9 cellular contexts compared by ENCODE assay signal in the genomic region with DNA sequence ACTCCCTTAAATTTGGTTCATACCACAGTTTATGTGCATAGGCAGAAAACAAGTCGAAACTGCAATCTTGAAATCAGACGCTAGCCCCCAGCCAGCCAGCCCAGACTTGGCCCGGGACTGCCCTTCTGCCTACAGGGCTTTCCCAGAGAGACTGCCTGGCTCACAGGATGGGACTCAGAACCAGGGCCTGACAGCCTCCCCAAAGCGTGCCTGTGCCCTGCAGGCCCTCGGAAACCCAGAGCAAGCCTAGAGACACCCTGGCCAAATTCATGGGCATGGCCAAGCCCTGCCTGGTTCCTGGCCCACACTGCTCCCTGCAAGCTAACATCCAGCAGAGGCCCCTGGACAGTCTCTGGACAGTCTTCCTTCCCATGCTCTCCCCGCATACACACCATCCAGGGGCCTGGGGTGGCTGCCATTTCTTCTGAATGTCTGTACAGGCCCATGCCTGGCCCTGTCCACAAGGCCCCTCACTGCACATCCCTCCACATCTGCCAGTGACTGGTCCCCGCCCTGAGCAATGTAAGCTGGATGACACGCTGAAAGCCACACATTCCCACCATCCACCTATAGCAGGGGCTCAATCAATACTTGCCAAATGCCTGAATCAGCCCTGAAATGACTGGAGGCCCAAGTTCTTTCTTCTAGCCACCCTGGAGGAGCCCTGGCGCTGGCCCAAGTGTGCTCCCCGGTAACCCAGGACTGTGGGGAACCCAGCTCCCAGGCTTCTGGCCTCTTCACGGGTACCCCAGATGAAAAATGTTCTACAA.
A peak's percentile ranks its signal among the peaks of the same experiment; 100 is the strongest.
DNase-seq lines count a peak whose midpoint lies in the region; ATAC-seq and TF ChIP-seq lines count a peak whose summit lies in the region.
"Had no signal": no experiment of that assay in that cellular context is flagged by ENCODE, and none has a peak within 500 bp of the region (broad histone marks: within the 10 kb centered on the region; RNA-seq: fewer than 3 reads in every experiment).

No MANE protein-coding gene starts in this region.

- H3K36me3 ChIP-seq in CD4-positive, CD25-positive, alpha-beta regulatory T cell (ENCODE audit: control insufficient read depth, insufficient read depth, low read length), result no peaks in the 10 kb centered on the region
- no peaks in the 10 kb centered on the region for H3K36me3 ChIP-seq in neural progenitor cell

- no peak overlapping the region for H3K9ac ChIP-seq in neural progenitor cell

- peaks cover 10% of the 10 kb centered on the region for H3K36me3 Mint-ChIP-seq in CD4-positive, CD25-positive, alpha-beta regulatory T cell
- H3K36me3 Mint-ChIP-seq in brain, result peaks cover 32% of the 10 kb centered on the region
- peaks cover 18% of the 10 kb centered on the region for H3K36me3 Mint-ChIP-seq in neural progenitor cell
- peaks cover 42 to 44% of the 10 kb centered on the region in 2 donors for H3K36me3 Mint-ChIP-seq in CD14-positive monocyte

- H3K4me1 Mint-ChIP-seq in CD4-positive, CD25-positive, alpha-beta regulatory T cell, result peaks cover 20 to 82% (median 46%) of the 10 kb centered on the region in 4 donors
- H3K4me1 Mint-ChIP-seq in brain, result peaks cover 95% of the 10 kb centered on the region
- H3K4me1 Mint-ChIP-seq in neural progenitor cell, result peaks cover 50% of the 10 kb centered on the region
- peaks cover 22% of the 10 kb centered on the region for H3K4me1 Mint-ChIP-seq in CD14-positive monocyte

- no peaks in the 10 kb centered on the region for H3K27me3 ChIP-seq in CD4-positive, CD25-positive, alpha-beta regulatory T cell (ENCODE audit: control insufficient read depth, insufficient read depth, low read length)
- no peaks in the 10 kb centered on the region for H3K27me3 ChIP-seq in neural progenitor cell

- intact Hi-C loops in CD14-positive monocyte (cut with micrococcal nuclease), result no loop called here

- H4K20me1 ChIP-seq in neural progenitor cell (ENCODE audit: low read depth), result peaks cover 64% of the 10 kb centered on the region

- DNase-seq in CD4-positive, CD25-positive, alpha-beta regulatory T cell, result no peak
- DNase-seq in neural progenitor cell (ENCODE audit: low spot score) (no peak), CD14-positive monocyte (ENCODE audit: low spot score) (no peak), NCI-H146 treated with DMSO at 0.1 percent for 48 hours (lab: John Stamatoyannopoulos, UW; ENCODE audit: unreplicated experiment) (no peak), DMS114 treated with DMSO at 0.1 percent for 48 hours (lab: John Stamatoyannopoulos, UW; ENCODE audit: unreplicated experiment) (no peak)
- no peak for DNase-seq in stimulated activated CD4-positive, alpha-beta T cell treated with anti-CD3 and anti-CD28 coated beads, Interleukin-4, amount 100 ng/mL, for 4 hours
- DNase-seq: NCI-H1930 had no signal

- H3K27me3 Mint-ChIP-seq in CD4-positive, CD25-positive, alpha-beta regulatory T cell, result no peaks in the 10 kb centered on the region
- H3K27me3 Mint-ChIP-seq in brain (peaks cover 3% of the 10 kb centered on the region), neural progenitor cell (ENCODE audit: insufficient read depth, low read depth) (peaks cover 2% of the 10 kb centered on the region), CD14-positive monocyte (ENCODE audit: low read depth in 3 of 3) (peaks cover 0 to 1% (median 0%) of the 10 kb centered on the region in 3 donors)

- H3K4me3 ChIP-seq in CD4-positive, CD25-positive, alpha-beta regulatory T cell (ENCODE audit: low read depth, low read length), result no peak overlapping the region
- no peak overlapping the region for H3K4me3 ChIP-seq in neural progenitor cell

- peak overlapping the region; percentile 79 for H3K27ac ChIP-seq in CD4-positive, CD25-positive, alpha-beta regulatory T cell (ENCODE audit: insufficient read depth, low read length, poor library complexity, severe bottlenecking)
- peak overlapping the region; percentile 51 for H3K27ac ChIP-seq in neural progenitor cell

- peaks cover 88% of the 10 kb centered on the region for H3K79me2 ChIP-seq in neural progenitor cell (ENCODE audit: low read depth)

- TF ChIP-seq CTCF in brain (conservative IDR thresholded peaks at IDR 0.05) (no peak), neural progenitor cell (IDR thresholded peaks at IDR 0.05) (no peak), CD14-positive monocyte (IDR thresholded peaks at IDR 0.05) (no peak)

- H3K9me3 Mint-ChIP-seq in CD4-positive, CD25-positive, alpha-beta regulatory T cell, result peaks cover 0 to 4% (median 0%) of the 10 kb centered on the region in 7 donors
- H3K9me3 Mint-ChIP-seq in brain (peaks cover 0 to 10% (median 4%) of the 10 kb centered on the region in 5 experiments), neural progenitor cell (peaks cover 2% of the 10 kb centered on the region), CD14-positive monocyte (no peaks in the 10 kb centered on the region)

- no peaks in the 10 kb centered on the region for H3K9me3 ChIP-seq in CD4-positive, CD25-positive, alpha-beta regulatory T cell (ENCODE audit: control insufficient read depth in 2 of 2, low read length in 2 of 2)
- no peaks in the 10 kb centered on the region for H3K9me3 ChIP-seq in neural progenitor cell (ENCODE audit: low read depth)

- no peak overlapping the region for H2AFZ ChIP-seq in neural progenitor cell (replicated peaks)

- peak overlapping the region; percentile 91 to 99 (median 97) for H3K27ac Mint-ChIP-seq in CD4-positive, CD25-positive, alpha-beta regulatory T cell
- H3K27ac Mint-ChIP-seq in brain, result peak overlapping the region; percentile 86 to 96 (median 92)
- H3K27ac Mint-ChIP-seq in neural progenitor cell, result peak overlapping the region; percentile 88
- peak overlapping the region in 3 of 7 donors; percentile 40 to 62 (median 50) for H3K27ac Mint-ChIP-seq in CD14-positive monocyte

- no peak overlapping the region for H3K4me2 ChIP-seq in neural progenitor cell

- H3K4me1 ChIP-seq in CD4-positive, CD25-positive, alpha-beta regulatory T cell (ENCODE audit: control insufficient read depth, insufficient read depth, low read length, poor library complexity, severe bottlenecking), result peaks cover 42% of the 10 kb centered on the region
- H3K4me1 ChIP-seq in neural progenitor cell, result peaks cover 24% of the 10 kb centered on the region

- H3F3A ChIP-seq in neural progenitor cell (ENCODE audit: low read depth), result peaks cover 8% of the 10 kb centered on the region

- peak overlapping the region in 3 of 4 donors; percentile 58 to 80 (median 71) for H3K4me3 Mint-ChIP-seq in CD4-positive, CD25-positive, alpha-beta regulatory T cell
- H3K4me3 Mint-ChIP-seq in brain, result peak overlapping the region in 1 of 5 experiments; percentile 22
- no peak overlapping the region for H3K4me3 Mint-ChIP-seq in neural progenitor cell
- no peak overlapping the region for H3K4me3 Mint-ChIP-seq in CD14-positive monocyte

- no peak for ATAC-seq in CD4-positive, CD25-positive, alpha-beta regulatory T cell (ENCODE audit: low read depth in 2 of 2)
- ATAC-seq in HG02870 (IDR thresholded peaks at IDR 0.05; ENCODE audit: unreplicated experiment), result peak; percentile 47

Comparison
In these comparisons a context has a peak if more than half of its experiments do, and no peak if none do; other contexts are left out.
1. H3K4me3 Mint-ChIP-seq: peak in CD4-positive, CD25-positive, alpha-beta regulatory T cell (3 of 4); none in neural progenitor cell (single experiment) and CD14-positive monocyte (0 of 2).